14 cellular contexts compared by ENCODE assay signal in genomic region chr19:14603990-14604387, GRCh38. TPM values are rescaled to one million over a fixed set of nuclear protein-coding genes. Genes with fewer than 3 reads are reported as not detected.
DNase-seq lines count a peak whose midpoint lies in the region; ATAC-seq and TF ChIP-seq lines count a peak whose summit lies in the region.
"Had no signal": no experiment of that assay in that cellular context is flagged by ENCODE, and none has a peak within 500 bp of the region (broad histone marks: within the 10 kb centered on the region; RNA-seq: fewer than 3 reads in every experiment).

No MANE protein-coding gene starts in this region.

- no peaks in the 10 kb centered on the region for H3K36me3 ChIP-seq in uterus
- no peaks in the 10 kb centered on the region for H3K36me3 ChIP-seq in adrenal gland (replicated peaks in 1 of 2)
- no peaks in the 10 kb centered on the region for H3K36me3 ChIP-seq in effector memory CD4-positive, alpha-beta T cell (ENCODE audit: control insufficient read depth, insufficient read depth, low read length)
- H3K36me3 ChIP-seq: tibial artery had no signal

- H3K4me3 ChIP-seq in uterus, result no peak overlapping the region
- no peak overlapping the region for H3K4me3 ChIP-seq in adrenal gland
- no peak overlapping the region for H3K4me3 ChIP-seq in effector memory CD4-positive, alpha-beta T cell (ENCODE audit: insufficient read depth, low read depth, low read length, poor library complexity, severe bottlenecking)
- H3K4me3 ChIP-seq: tibial artery had no signal

- H3K9me3 Mint-ChIP-seq in naive B cell (no peaks in the 10 kb centered on the region), CD14-positive monocyte (peaks cover 2 to 12% (median 8%) of the 10 kb centered on the region in 7 donors)

- H3K9me3 ChIP-seq in uterus (no peaks in the 10 kb centered on the region), adrenal gland (replicated peaks in 1 of 3) (no peaks in the 10 kb centered on the region)
- H3K9me3 ChIP-seq in effector memory CD4-positive, alpha-beta T cell (ENCODE audit: control insufficient read depth, low read length), result no peaks in the 10 kb centered on the region

- 63 to 93% (median 80%) methylated on average over 2 of the region's 2 CpGs for WGBS in adrenal gland, 4 donors

- H3K4me1 Mint-ChIP-seq in naive B cell (peaks cover 30 to 86% (median 56%) of the 10 kb centered on the region in 3 donors), CD14-positive monocyte (peaks cover 23% of the 10 kb centered on the region)

- H3K4me3 Mint-ChIP-seq in naive B cell (peak overlapping the region; percentile 50 to 92 (median 83)), CD14-positive monocyte (no peak overlapping the region)

- H3K36me3 Mint-ChIP-seq in naive B cell (peaks cover 22 to 34% of the 10 kb centered on the region in 2 donors), CD14-positive monocyte (peaks cover 0 to 1% of the 10 kb centered on the region in 2 donors)

- H3K27ac ChIP-seq in uterus (no peak overlapping the region), adrenal gland (no peak overlapping the region)
- no peak overlapping the region for H3K27ac ChIP-seq in effector memory CD4-positive, alpha-beta T cell (ENCODE audit: insufficient read depth, low read length, poor library complexity, severe bottlenecking)
- H3K27ac ChIP-seq: tibial artery had no signal

- TF ChIP-seq POLR2A in uterus (IDR thresholded peaks at IDR 0.05), result no peak
- no peak for TF ChIP-seq POLR2A in adrenal gland (IDR thresholded peaks at IDR 0.05)

- H3K4me1 ChIP-seq in uterus (no peaks in the 10 kb centered on the region), adrenal gland (replicated peaks in 1 of 2) (no peaks in the 10 kb centered on the region)
- H3K4me1 ChIP-seq in effector memory CD4-positive, alpha-beta T cell (ENCODE audit: control insufficient read depth, insufficient read depth, low read length, poor library complexity, severe bottlenecking), result no peaks in the 10 kb centered on the region
- H3K4me1 ChIP-seq: tibial artery had no signal

- ATAC-seq in GM18870 (IDR thresholded peaks at IDR 0.05; ENCODE audit: unreplicated experiment) (peak; percentile 66), GM21528 (IDR thresholded peaks at IDR 0.05; ENCODE audit: low FRiP score, unreplicated experiment) (peak; percentile 69), HG03354 (IDR thresholded peaks at IDR 0.05; ENCODE audit: poor library complexity, severe bottlenecking, unreplicated experiment) (peak; percentile 83), naive B cell (ENCODE audit: low read depth in 2 of 2) (peak; percentile 92)

- intact Hi-C loops in uterus (cut with DNase I; ENCODE audit: low total_unique reads), result no loop called here
- intact Hi-C loops in CD14-positive monocyte (cut with micrococcal nuclease), result no loop called here
- intact Hi-C loops in adrenal gland (cut with DNase I), result no loop called here

- no peaks in the 10 kb centered on the region for H3K27me3 Mint-ChIP-seq in naive B cell
- H3K27me3 Mint-ChIP-seq in CD14-positive monocyte (ENCODE audit: low read depth in 3 of 3), result peaks cover 0 to 10% (median 2%) of the 10 kb centered on the region in 3 donors

- H3K27ac Mint-ChIP-seq in naive B cell (peak overlapping the region; percentile 99 to 100 (median 99)), CD14-positive monocyte (no peak overlapping the region)

- TF ChIP-seq CTCF in uterus (IDR thresholded peaks at IDR 0.05) (no peak), CD14-positive monocyte (IDR thresholded peaks at IDR 0.05) (no peak), adrenal gland (IDR thresholded peaks at IDR 0.05) (no peak)

- DNase-seq in naive B cell (peak; percentile 88), uterus (no peak), CD14-positive monocyte (ENCODE audit: low spot score) (no peak), adrenal gland (no peak)
- DNase-seq in effector memory CD4-positive, alpha-beta T cell, result no peak
- DNase-seq: anterior cingulate cortex; NCI-H1417 treated with DMSO at 0.1 percent for 48 hours; stimulated activated CD4-positive, alpha-beta T cell treated with anti-CD3 and anti-CD28 coated beads, Interleukin-4, amount 100 ng/mL, for 24 hours; tibial artery had no signal

- no peaks in the 10 kb centered on the region for H3K27me3 ChIP-seq in uterus
- H3K27me3 ChIP-seq in adrenal gland, result no peaks in the 10 kb centered on the region
- no peaks in the 10 kb centered on the region for H3K27me3 ChIP-seq in effector memory CD4-positive, alpha-beta T cell (replicated peaks; ENCODE audit: control insufficient read depth, insufficient read depth, low read length, poor library complexity, severe bottlenecking)

RNA-seq across cellular contexts. Expression of gene CLEC17A, which starts 21.1 kb away (rescaled TPM):
- polyA plus RNA-seq in naive B cell (ENCODE audit: low read depth in 6 of 6), result 100 to 1,000 TPM in 1 of 6 donors, 10 to 100 TPM in 5; 71.6 to 127 (median 93.6) TPM
- total RNA-seq in uterus, result under 1 TPM in 1 of 4 donors, not detected in 3; 0.55 TPM
- polyA plus RNA-seq in CD14-positive monocyte, result 1 to 10 TPM in 1 of 2 donors, under 1 TPM in 1; 0.62 to 3.4 TPM
- total RNA-seq in adrenal gland, result not detected
- under 1 TPM in 2 of 3 donors, not detected in 1; 0.03 to 0.16 TPM for polyA plus RNA-seq in adrenal gland
- total RNA-seq: epithelial cell of proximal tubule, RPMI7951 had no signal

RNA-seq across cellular contexts. Expression of gene NDUFB7, which starts 32.1 kb away (rescaled TPM):
- 100 to 1,000 TPM; 141 to 216 (median 170) TPM for polyA plus RNA-seq in naive B cell (ENCODE audit: low read depth in 6 of 6)
- total RNA-seq in uterus, result 100 to 1,000 TPM; 119 to 543 (median 221) TPM
- polyA plus RNA-seq in CD14-positive monocyte, result 100 to 1,000 TPM; 204 to 313 TPM
- total RNA-seq in adrenal gland, result 100 to 1,000 TPM; 170 to 658 (median 300) TPM
- polyA plus RNA-seq in adrenal gland, result 100 to 1,000 TPM in 2 of 3 donors, 10 to 100 TPM in 1; 19.1 to 848 (median 637) TPM

Comparison
In these comparisons a context has a peak if more than half of its experiments do, and no peak if none do; other contexts are left out.
1. H3K27ac Mint-ChIP-seq: peak in naive B cell (6 of 6); none in CD14-positive monocyte (0 of 7).
2. H3K4me3 Mint-ChIP-seq: peak in naive B cell (8 of 8); none in CD14-positive monocyte (0 of 2).
3. RNA of gene CLEC17A, which starts 21.1 kb away (polyA plus RNA-seq): 71.6 to 127 TPM in naive B cell; 0.62 to 3.4 TPM in CD14-positive monocyte and 0.03 to 0.16 TPM in adrenal gland; every median in the first group is over 10 times any median in the second.
4. Peak in every context shown above with its lines, with median percentiles within 50 percentile points of each other: ATAC-seq.